Comparison of ENCODE assay signal across 7 cellular contexts in genomic region chr4:1675802-1676137, GRCh38.
"Had no signal": no experiment of that assay in that cellular context is flagged by ENCODE, and none has a peak within 500 bp of the region (broad histone marks: within the 10 kb centered on the region; RNA-seq: fewer than 3 reads in every experiment).

No MANE protein-coding gene starts in this region.

- FAIRE-seq: H54, HepG2 had no signal

- H3K27ac ChIP-seq: GM23248, HL-60 had no signal

- H3K9ac ChIP-seq: GM23248 had no signal

- H3K4me3 ChIP-seq: GM23248 had no signal

- H2AFZ ChIP-seq: GM23248 had no signal

- DNase-seq: GM23248, GOT3, HCEC 1CT, KBM-7 had no signal
